In the genomic region with DNA sequence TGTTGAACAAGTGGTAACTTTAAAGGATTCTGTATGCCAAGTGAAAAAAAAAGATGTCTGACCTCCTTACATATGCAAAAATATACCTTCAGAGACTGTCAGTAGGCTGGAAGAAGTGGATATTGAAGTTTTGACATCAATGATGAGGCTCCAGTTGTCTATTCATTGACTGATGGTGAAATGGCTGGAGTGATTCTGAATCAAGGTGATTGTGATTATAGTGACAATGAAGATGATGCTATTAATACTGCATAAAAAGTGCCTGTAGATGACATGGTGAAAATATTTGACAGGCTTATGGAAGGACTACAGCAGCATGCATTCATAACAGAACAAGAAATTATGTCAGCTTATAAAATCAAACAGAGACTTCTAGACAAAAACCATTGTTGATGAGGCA, we compare ENCODE assay signal across 35 cellular contexts. TPM values are rescaled to one million over a fixed set of nuclear protein-coding genes. Genes with fewer than 3 reads are reported as not detected.
"Had no signal": no experiment of that assay in that cellular context is flagged by ENCODE, and none has a peak within 500 bp of the region (broad histone marks: within the 10 kb centered on the region; RNA-seq: fewer than 3 reads in every experiment).

No MANE protein-coding gene starts in this region.

- H3K9me3 ChIP-seq: adrenal gland, body of pancreas, breast epithelium had no signal

- H3K4me3 ChIP-seq: adrenal gland, body of pancreas, breast epithelium, cardiac muscle cell had no signal

- ATAC-seq: activated CD8-positive, alpha-beta T cell treated with anti-CD3 and anti-CD28 coated beads for 36 hours; activated naive CD4-positive, alpha-beta T cell treated with anti-CD3 and anti-CD28 coated beads, Interleukin-2, amount 50 U/mL, for 72 hours; activated T-cell treated with anti-CD3 and anti-CD28 coated beads, Interleukin-2, amount 50 U/mL, for 4 hours; activated T-helper 17 cell treated with anti-CD3 and anti-CD28 coated beads, Interleukin-2, amount 50 U/mL, for 72 hours; body of pancreas had no signal

- H3K27ac ChIP-seq: adrenal gland, body of pancreas, brain microvascular endothelial cell, breast epithelium, cardiac muscle cell, VCaP had no signal

- H3K36me3 ChIP-seq: adrenal gland, brain microvascular endothelial cell, breast epithelium, cardiac muscle cell had no signal

- DNase-seq: activated B cell treated with CpG ODN at 0.5 μM for 24 hours; activated CD4-positive, alpha-beta memory T cell treated with anti-CD3 and anti-CD28 coated beads for 36 hours; activated CD4-positive, alpha-beta T cell treated with anti-CD3 and anti-CD28 coated beads for 4 hours; activated CD4-positive, alpha-beta T cell treated with anti-CD3 and anti-CD28 coated beads, Interleukin-2, amount 50 U/mL, for 1 hour; activated CD4-positive, alpha-beta T cell treated with anti-CD3 and anti-CD28 coated beads, Interleukin-2, amount 50 U/mL, for 4 hours; activated CD4-positive, CD25-positive, alpha-beta regulatory T cell treated with anti-CD3 and anti-CD28 coated beads, Interleukin-2, amount 50 U/mL, for 72 hours; activated CD8-positive, alpha-beta memory T cell treated with anti-CD3 and anti-CD28 coated beads, Interleukin-2, amount 50 U/mL, for 4 hours; activated CD8-positive, alpha-beta T cell treated with anti-CD3 and anti-CD28 coated beads for 36 hours; activated effector memory CD4-positive, alpha-beta T cell treated with anti-CD3 and anti-CD28 coated beads, Interleukin-2, amount 50 U/mL, for 16 hours; activated gamma-delta T cell treated with Interleukin-2 at 50 U/mL for 16 hours; activated naive CD4-positive, alpha-beta T cell; activated naive CD4-positive, alpha-beta T cell treated with anti-CD3 and anti-CD28 coated beads for 36 hours; activated naive CD4-positive, alpha-beta T cell treated with anti-CD3 and anti-CD28 coated beads, Interleukin-2, amount 50 U/mL, for 16 hours; activated naive CD8-positive, alpha-beta T cell treated with anti-CD3 and anti-CD28 coated beads for 36 hours; activated T-cell treated with anti-CD3 and anti-CD28 coated beads for 4 hours; activated T-cell treated with anti-CD3 and anti-CD28 coated beads, Interleukin-2, amount 50 U/mL, for 1 hour; activated T-cell treated with anti-CD3 and anti-CD28 coated beads, Interleukin-2, amount 50 U/mL, for 4 hours; activated T-cell treated with anti-CD3 and anti-CD28 coated beads, Interleukin-2, amount 50 U/mL, for 72 hours; adrenal gland; amniotic stem cell; aorta; body of pancreas; brain microvascular endothelial cell; caudate nucleus; cerebellar nuclear complex; T-helper 1 cell; T-helper 9 cell had no signal

- FAIRE-seq: astrocyte, TTC549 had no signal

- H3K27me3 ChIP-seq: adrenal gland, body of pancreas, brain microvascular endothelial cell, breast epithelium, cardiac muscle cell had no signal

RNA-seq across cellular contexts. Expression of a gene that starts 4.1 kb away (rescaled TPM):
- total RNA-seq: activated B cell treated with CpG ODN at 0.5 μM for 24 hours; activated naive CD4-positive, alpha-beta T cell treated with anti-CD3 and anti-CD28 coated beads for 36 hours; activated naive CD8-positive, alpha-beta T cell treated with anti-CD3 and anti-CD28 coated beads for 36 hours; adrenal gland; aorta; astrocyte; body of pancreas; breast epithelium; cardiac muscle cell; chondrocyte had no signal
- polyA plus RNA-seq: adrenal gland, aorta, cardiac muscle cell had no signal

RNA-seq across cellular contexts. Expression of a gene that starts 53.8 kb away (rescaled TPM):
- total RNA-seq: activated naive CD4-positive, alpha-beta T cell treated with anti-CD3 and anti-CD28 coated beads for 36 hours had no signal
